ENCODE assay signal across 8 cellular contexts in genomic region chr17:49031965-49032928, GRCh38. TPM values are rescaled to one million over a fixed set of nuclear protein-coding genes. Genes with fewer than 3 reads are reported as not detected.
DNase-seq lines count a peak whose midpoint lies in the region; ATAC-seq, FAIRE-seq and TF ChIP-seq lines count a peak whose summit lies in the region.

No MANE protein-coding gene starts in this region.

- no peaks in the 10 kb centered on the region for H3K27me3 Mint-ChIP-seq in osteocyte (ENCODE audit: unreplicated experiment)

- peaks cover 13% of the 10 kb centered on the region for H3K4me1 Mint-ChIP-seq in osteocyte (ENCODE audit: unreplicated experiment)

- TF ChIP-seq CTCF in foreskin fibroblast (IDR thresholded peaks at IDR 0.05; ENCODE audit: low read depth, low read length), result peak; percentile 67
- peak; percentile 73 for TF ChIP-seq CTCF in osteocyte (IDR thresholded peaks at IDR 0.05)

- FAIRE-seq in HTR-8/SVneo (lab: Jason Lieb, UNC), result no peak

- no peak for ATAC-seq in HG03342 (IDR thresholded peaks at IDR 0.05; ENCODE audit: unreplicated experiment)

- no peak overlapping the region for H3K4me3 ChIP-seq in foreskin fibroblast (ENCODE audit: low read depth in 1 of 2, low read length in 2 of 2)

- H3K4me3 Mint-ChIP-seq in osteocyte (ENCODE audit: unreplicated experiment), result no peak overlapping the region

- DNase-seq in DMS 273 treated with DMSO at 0.1 percent for 48 hours (lab: John Stamatoyannopoulos, UW) (peak; percentile 49), HTR-8/SVneo (ENCODE audit: insufficient read length, low spot score) (peak; percentile 96), NCI-H82 treated with DMSO at 0.1 percent for 48 hours (lab: John Stamatoyannopoulos, UW; ENCODE audit: unreplicated experiment) (peak; percentile 72), foreskin fibroblast (peak; percentile 56 to 86), osteocyte (ENCODE audit: extremely low spot score, unreplicated experiment) (no peak), mesenteric fat pad (ENCODE audit: low spot score) (no peak)
- DNase-seq in activated CD8-positive, alpha-beta memory T cell treated with anti-CD3 and anti-CD28 coated beads, Interleukin-2, amount 50 U/mL, for 48 hours, result peak; percentile 61

- peaks cover 23% of the 10 kb centered on the region for H3K36me3 Mint-ChIP-seq in osteocyte (ENCODE audit: unreplicated experiment)

- peak overlapping the region; percentile 60 for H3K27ac Mint-ChIP-seq in osteocyte (ENCODE audit: unreplicated experiment)

- H3K9me3 Mint-ChIP-seq in osteocyte (ENCODE audit: unreplicated experiment), result no peaks in the 10 kb centered on the region

RNA-seq across cellular contexts. Expression of gene IGF2BP1, which starts 35.1 kb away (rescaled TPM):
- total RNA-seq in osteocyte (47.6 and 51.4 TPM in 2 replicates), mesenteric fat pad (not detected)

Comparison
In these comparisons a context has a peak if more than half of its experiments do, and no peak if none do; other contexts are left out.
1. DNase-seq: peak in DMS 273 treated with DMSO at 0.1 percent for 48 hours (single experiment), HTR-8/SVneo (single experiment), NCI-H82 treated with DMSO at 0.1 percent for 48 hours (single experiment), activated CD8-positive, alpha-beta memory T cell treated with anti-CD3 and anti-CD28 coated beads, Interleukin-2, amount 50 U/mL, for 48 hours (single experiment) and foreskin fibroblast (2 of 2); none in osteocyte (single experiment) and mesenteric fat pad (single experiment).
2. RNA of gene IGF2BP1, which starts 35.1 kb away (total RNA-seq): 47.6 to 51.4 TPM in osteocyte; not detected in mesenteric fat pad (single experiment); every median in the first group is over 10 times any median in the second.